Comparison of ENCODE assay signal across 11 cellular contexts in genomic region chrX:65689377-65689776, GRCh38. TPM values are rescaled to one million over a fixed set of nuclear protein-coding genes. Genes with fewer than 3 reads are reported as not detected.
DNase-seq lines count a peak whose midpoint lies in the region; ATAC-seq and TF ChIP-seq lines count a peak whose summit lies in the region.
"Had no signal": no experiment of that assay in that cellular context is flagged by ENCODE, and none has a peak within 500 bp of the region (broad histone marks: within the 10 kb centered on the region; RNA-seq: fewer than 3 reads in every experiment).

No MANE protein-coding gene starts in this region.

- no peaks in the 10 kb centered on the region for H3F3A ChIP-seq in PC-3 (ENCODE audit: low read length, unreplicated experiment)

- H3K4me1 ChIP-seq in PC-3 (ENCODE audit: insufficient read depth, low read length) (peaks cover 36% of the 10 kb centered on the region), psoas muscle (peaks cover 42% of the 10 kb centered on the region), adrenal gland (replicated peaks in 1 of 2) (peaks cover 4 to 37% of the 10 kb centered on the region in 2 donors)

- no peak overlapping the region for H2AFZ ChIP-seq in PC-3 (ENCODE audit: low read length)

- H3K9me3 Mint-ChIP-seq in effector memory CD8-positive, alpha-beta T cell = no peaks in the 10 kb centered on the region

- peak; percentile 55 for DNase-seq in PC-3
- no peak for DNase-seq in effector memory CD8-positive, alpha-beta T cell
- DNase-seq in psoas muscle = no peak
- DNase-seq in NCI-H1417 (lab: John Stamatoyannopoulos, UW) = no peak
- DNase-seq in NCI-H1436 treated with DMSO at 0.1 percent for 48 hours (lab: John Stamatoyannopoulos, UW) = no peak
- DNase-seq in adrenal gland = no peak
- no peak for DNase-seq in foreskin melanocyte
- DNase-seq: DMS 273 treated with DMSO at 0.1 percent for 48 hours had no signal

- H3K36me3 ChIP-seq in PC-3 (ENCODE audit: low read depth, low read length) (peaks cover 6% of the 10 kb centered on the region), psoas muscle (ENCODE audit: insufficient read depth in 1 of 2, low read depth in 1 of 2) (no peaks in the 10 kb centered on the region), adrenal gland (replicated peaks in 1 of 2) (no peaks in the 10 kb centered on the region)

- WGBS in psoas muscle, 3 donors = 45 to 73% (median 73%) methylated on average over 2 of the region's 2 CpGs
- WGBS in adrenal gland, 4 donors = 78 to 92% (median 88%) methylated on average over 2 of the region's 2 CpGs

- no peak for TF ChIP-seq CTCF in PC-3 (conservative IDR thresholded peaks at IDR 0.05; ENCODE audit: low read depth, low read length)
- TF ChIP-seq CTCF in psoas muscle (IDR thresholded peaks at IDR 0.05) = no peak
- no peak for TF ChIP-seq CTCF in adrenal gland (IDR thresholded peaks at IDR 0.05)

- intact Hi-C loops in PC-3 (cut with micrococcal nuclease) = no loop called here
- intact Hi-C loops in psoas muscle (cut with DNase I) = no loop called here
- intact Hi-C loops in adrenal gland (cut with DNase I) = no loop called here

- peak overlapping the region; percentile 47 to 89 for H3K27ac Mint-ChIP-seq in effector memory CD8-positive, alpha-beta T cell

- POLR2A ChIA-PET in PC-3 (lab: Charles Lee; ENCODE audit: unreplicated experiment) = no interaction called here

- peak overlapping the region; percentile 35; the same call in 1 of the 2 replicates for H3K4me3 ChIP-seq in GM08714 (ENCODE audit: low read length)
- no peak overlapping the region for H3K4me3 ChIP-seq in PC-3 (ENCODE audit: low read length)
- no peak overlapping the region for H3K4me3 ChIP-seq in psoas muscle
- H3K4me3 ChIP-seq in adrenal gland = no peak overlapping the region
- H3K4me3 ChIP-seq: SK-N-MC had no signal

- H3K9me3 ChIP-seq in PC-3 (ENCODE audit: low read length) (no peaks in the 10 kb centered on the region), psoas muscle (no peaks in the 10 kb centered on the region), adrenal gland (replicated peaks in 1 of 3) (no peaks in the 10 kb centered on the region)

- BruUV-seq in PC-3 (replicated peaks; lab: Mats Ljungman, UMichigan) = no TSS peak

- peak; percentile 39; the same call in 1 of the 2 replicates for ATAC-seq in PC-3
- ATAC-seq in effector memory CD8-positive, alpha-beta T cell (replicated peaks) = no peak
- peak; percentile 29 to 61 (median 46) for ATAC-seq in psoas muscle

- H3K4me3 Mint-ChIP-seq in effector memory CD8-positive, alpha-beta T cell = peak overlapping the region; percentile 66 to 78

- no peak overlapping the region for H3K9ac ChIP-seq in PC-3 (ENCODE audit: low read length)
- H3K9ac ChIP-seq: KMS-11 had no signal

- H3K36me3 Mint-ChIP-seq in effector memory CD8-positive, alpha-beta T cell (ENCODE audit: insufficient read depth) = peaks cover 46% of the 10 kb centered on the region

- TF ChIP-seq POLR2A in adrenal gland (IDR thresholded peaks at IDR 0.05) = no peak

- H3K27ac ChIP-seq in PC-3 (ENCODE audit: low read length) = peak overlapping the region; percentile 62; the same call in 1 of the 2 replicates
- H3K27ac ChIP-seq in psoas muscle = peak overlapping the region; percentile 80
- H3K27ac ChIP-seq in adrenal gland = no peak overlapping the region
- H3K27ac ChIP-seq: SK-N-MC had no signal

- H3K79me2 ChIP-seq in PC-3 (ENCODE audit: low read length) = peaks cover 100% of the 10 kb centered on the region

- H3K9me2 ChIP-seq in PC-3 (replicated peaks; ENCODE audit: low read length) = no peaks in the 10 kb centered on the region

- CTCF ChIA-PET in PC-3 (lab: Charles Lee) = no interaction called here

- H3K27me3 Mint-ChIP-seq in effector memory CD8-positive, alpha-beta T cell = no peaks in the 10 kb centered on the region

- H3K4me1 Mint-ChIP-seq in effector memory CD8-positive, alpha-beta T cell (ENCODE audit: low read depth in 2 of 2) = peaks cover 61 to 74% of the 10 kb centered on the region in 2 donors

- H3K27me3 ChIP-seq in PC-3 (ENCODE audit: low read length) (no peaks in the 10 kb centered on the region), psoas muscle (ENCODE audit: insufficient read depth in 3 of 3, low read length in 2 of 3) (no peaks in the 10 kb centered on the region), adrenal gland (no peaks in the 10 kb centered on the region)

- peaks cover 62% of the 10 kb centered on the region for H4K20me1 ChIP-seq in PC-3 (ENCODE audit: low read length)

- H3K4me2 ChIP-seq in PC-3 (ENCODE audit: low read length) = no peak overlapping the region

RNA-seq across cellular contexts. Expression of gene MSN, which starts 21.9 kb away (rescaled TPM):
- 308 and 350 TPM in 2 replicates for total RNA-seq in PC-3 (2014; rRNA removed)
- 100 to 1,000 TPM in 1 of 4 donors, 10 to 100 TPM in 3; 66.0 to 101 (median 84.1) TPM for total RNA-seq in psoas muscle
- polyA plus RNA-seq in psoas muscle = 100 to 1,000 TPM in 1 of 3 donors, 10 to 100 TPM in 2; 31.4 to 133 (median 36.1) TPM
- total RNA-seq in adrenal gland = 100 to 1,000 TPM; 119 to 244 (median 193) TPM
- polyA plus RNA-seq in adrenal gland = 100 to 1,000 TPM in 2 of 3 donors, 10 to 100 TPM in 1; 81.7 to 197 (median 119) TPM

Comparison
In these comparisons a context has a peak if more than half of its experiments do, and no peak if none do; other contexts are left out.
1. H3K27ac ChIP-seq: peak in PC-3 (single experiment) and psoas muscle (single experiment); none in adrenal gland (0 of 5).